Comparison of ENCODE assay signal across 29 cellular contexts in genomic region chr21:45824546-45825208, GRCh38.
"Had no signal": no experiment of that assay in that cellular context is flagged by ENCODE, and none has a peak within 500 bp of the region (broad histone marks: within the 10 kb centered on the region; RNA-seq: fewer than 3 reads in every experiment).

No MANE protein-coding gene starts in this region.

- H3K27ac Mint-ChIP-seq: activated naive CD8-positive, alpha-beta T cell; activated T-helper 17 cell treated with anti-CD3 and anti-CD28 coated beads, Interleukin-2, amount 50 U/mL, for 72 hours; natural killer cell; stimulated activated memory B cell treated with anti-CD40 and anti-IgM and Interleukin-4, amounts not matched to agents 10 μg/mL and 1 μg/mL and 100 μg/mL, for 72 hours had no signal

- H3K27me3 ChIP-seq: adrenal gland, ascending aorta, dorsolateral prefrontal cortex, hepatocyte, neutrophil, pancreas, right atrium auricular region, transverse colon, uterus had no signal

- H3K36me3 Mint-ChIP-seq: natural killer cell; stimulated activated memory B cell treated with anti-CD40 and anti-IgM and Interleukin-4, amounts not matched to agents 10 μg/mL and 1 μg/mL and 100 μg/mL, for 72 hours had no signal

- H3K4me3 ChIP-seq: adrenal gland, ascending aorta, dorsolateral prefrontal cortex, hepatocyte, left ventricle myocardium inferior, pancreas, psoas muscle, right atrium auricular region, stomach, suprapubic skin, transverse colon, uterus had no signal

- H3K9me3 ChIP-seq: adrenal gland, ascending aorta, left ventricle myocardium inferior, neutrophil, pancreas, psoas muscle, right atrium auricular region, stomach, suprapubic skin, transverse colon, uterus had no signal

- H3K27me3 Mint-ChIP-seq: activated naive CD8-positive, alpha-beta T cell had no signal

- FAIRE-seq: colon, endothelial cell of umbilical vein, pancreas had no signal

- H3K4me1 ChIP-seq: ascending aorta, left ventricle myocardium inferior, pancreas, psoas muscle had no signal

- ATAC-seq: activated T-helper 17 cell treated with anti-CD3 and anti-CD28 coated beads, Interleukin-2, amount 50 U/mL, for 72 hours; effector memory CD8-positive, alpha-beta T cell; esophagus mucosa; natural killer cell; pancreas; psoas muscle; stimulated activated memory B cell treated with anti-CD40 and anti-IgM and Interleukin-4, amounts not matched to agents 10 μg/mL and 1 μg/mL and 100 μg/mL, for 72 hours had no signal

- DNase-seq: activated naive CD4-positive, alpha-beta T cell; central memory CD4-positive, alpha-beta T cell; effector memory CD8-positive, alpha-beta T cell; foreskin melanocyte; glutamatergic neuron; left ventricle myocardium inferior; midbrain; natural killer cell; psoas muscle; stimulated activated CD4-positive, alpha-beta T cell treated with anti-CD3 and anti-CD28 coated beads, Interleukin-12 subunit alpha, Interleukin-12 subunit beta, amount 100 ng/mL, for 4 hours; stimulated activated CD4-positive, alpha-beta T cell treated with anti-CD3 and anti-CD28 coated beads, Interleukin-1b, Interleukin-23, amount 100 ng/mL, for 48 hours; stomach; T-helper 9 cell; transverse colon had no signal

- H3K27ac ChIP-seq: adrenal gland, ascending aorta, dorsolateral prefrontal cortex, hepatocyte, left ventricle myocardium inferior, neutrophil, pancreas, psoas muscle, right atrium auricular region, stomach, suprapubic skin, transverse colon, uterus had no signal

- H3K36me3 ChIP-seq: adrenal gland, ascending aorta, left ventricle myocardium inferior, neutrophil, pancreas, right atrium auricular region, stomach, suprapubic skin, transverse colon, uterus had no signal

- H3K9me3 Mint-ChIP-seq: activated T-helper 17 cell treated with anti-CD3 and anti-CD28 coated beads, Interleukin-2, amount 50 U/mL, for 72 hours; effector memory CD8-positive, alpha-beta T cell; natural killer cell; stimulated activated memory B cell treated with anti-CD40 and anti-IgM and Interleukin-4, amounts not matched to agents 10 μg/mL and 1 μg/mL and 100 μg/mL, for 72 hours had no signal

- H3K4me3 Mint-ChIP-seq: activated naive CD8-positive, alpha-beta T cell; activated T-helper 17 cell treated with anti-CD3 and anti-CD28 coated beads, Interleukin-2, amount 50 U/mL, for 72 hours; effector memory CD8-positive, alpha-beta T cell; natural killer cell; stimulated activated memory B cell treated with anti-CD40 and anti-IgM and Interleukin-4, amounts not matched to agents 10 μg/mL and 1 μg/mL and 100 μg/mL, for 72 hours had no signal
